Comparison of ENCODE assay signal across 19 cellular contexts in the genomic region with DNA sequence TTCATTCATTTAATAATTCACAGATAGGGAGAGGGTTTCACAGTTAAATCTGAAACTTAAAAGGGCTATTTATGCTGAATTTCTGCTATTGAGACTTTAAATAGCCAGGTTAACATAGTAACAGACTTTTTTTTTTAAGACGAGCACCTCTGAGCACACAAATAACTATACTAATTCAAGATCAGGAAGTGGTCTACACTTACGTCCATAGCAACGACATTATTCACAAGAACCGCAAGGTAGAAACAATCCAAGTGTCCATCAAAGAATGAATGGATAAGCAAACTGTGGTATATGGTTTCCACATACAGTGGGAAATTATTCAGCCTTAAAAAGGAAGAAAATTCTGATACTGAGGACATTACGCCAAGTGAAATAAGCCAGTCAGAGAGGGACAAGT.
DNase-seq lines count a peak whose midpoint lies in the region; ATAC-seq and TF ChIP-seq lines count a peak whose summit lies in the region.
"Had no signal": no experiment of that assay in that cellular context is flagged by ENCODE, and none has a peak within 500 bp of the region (broad histone marks: within the 10 kb centered on the region; RNA-seq: fewer than 3 reads in every experiment).

No MANE protein-coding gene starts in this region.

- no peak for TF ChIP-seq CTCF in RWPE1 (conservative IDR thresholded peaks at IDR 0.05; ENCODE audit: low read depth)

- peak; percentile 91 for ATAC-seq in GM18508 (IDR thresholded peaks at IDR 0.05; ENCODE audit: insufficient read depth, unreplicated experiment)
- ATAC-seq in GM21528 (IDR thresholded peaks at IDR 0.05; ENCODE audit: low FRiP score, unreplicated experiment): peak; percentile 74
- ATAC-seq in HG03354 (IDR thresholded peaks at IDR 0.05; ENCODE audit: poor library complexity, severe bottlenecking, unreplicated experiment): peak; percentile 89
- ATAC-seq: activated T-cell treated with anti-CD3 and anti-CD28 coated beads, Interleukin-2, amount 50 U/mL, for 4 hours; gastrocnemius medialis; naive thymus-derived CD4-positive, alpha-beta T cell; sciatic nerve; WTC11 had no signal

- POLR2A ChIA-PET in RWPE1 (lab: Yijun Ruan, JAX; ENCODE audit: low non-redundant PET): no interaction called here

- peak overlapping the region; percentile 6 for H3K27ac ChIP-seq in epithelial cell of prostate
- H3K27ac ChIP-seq in RWPE1: no peak overlapping the region
- H3K27ac ChIP-seq: gastrocnemius medialis, KMS-11 had no signal

- DNase-seq in epithelial cell of prostate (ENCODE audit: low read depth, low spot score) (peak; percentile 6), RWPE1 (ENCODE audit: low spot score) (no peak), T-helper 9 cell (no peak), GM19240 (ENCODE audit: insufficient read length, low spot score) (no peak), iPS-NIHi7 (ENCODE audit: extremely low spot score) (no peak)
- DNase-seq: activated T-cell treated with anti-CD3 and anti-CD28 coated beads, Interleukin-2, amount 50 U/mL, for 4 hours; amniotic stem cell; CD4-positive, CD25-positive, alpha-beta regulatory T cell; dorsolateral prefrontal cortex; gastrocnemius medialis; naive thymus-derived CD4-positive, alpha-beta T cell; SK-N-SH; substantia nigra had no signal

- CTCF ChIA-PET in RWPE1 (lab: Yijun Ruan, JAX): no interaction called here
